In genomic region chr19:4932711-4933110, GRCh38 we compare ENCODE assay signal across 27 cellular contexts. TPM values are rescaled to one million over a fixed set of nuclear protein-coding genes. Genes with fewer than 3 reads are reported as not detected.
DNase-seq lines count a peak whose midpoint lies in the region; ATAC-seq, FAIRE-seq and TF ChIP-seq lines count a peak whose summit lies in the region.
"Had no signal": no experiment of that assay in that cellular context is flagged by ENCODE, and none has a peak within 500 bp of the region (broad histone marks: within the 10 kb centered on the region; RNA-seq: fewer than 3 reads in every experiment).

No MANE protein-coding gene starts in this region.

- H3K9ac ChIP-seq in K562 (ENCODE audit: insufficient read depth in 1 of 2, low read depth in 2 of 2, low read length in 2 of 2) (no peak overlapping the region; a peak in 1 of 4 replicates), MM.1S (ENCODE audit: low read length) (no peak overlapping the region)

- H4K20me1 ChIP-seq in K562 (replicated peaks; ENCODE audit: control insufficient read depth, insufficient read depth, low read length) (no peaks in the 10 kb centered on the region), MM.1S (ENCODE audit: insufficient read depth, low read length) (peaks cover 6% of the 10 kb centered on the region)

- FAIRE-seq in K562 (lab: Jason Lieb, UNC): no peak

- H3K4me1 ChIP-seq in K562 (replicated peaks in 1 of 2; ENCODE audit: control insufficient read depth in 2 of 2, insufficient read depth in 2 of 2, low read length in 2 of 2) (peaks cover 1 to 18% of the 10 kb centered on the region in 2 experiments; a peak in 4 of 5 replicates), neutrophil (ENCODE audit: control insufficient read depth in 1 of 2, insufficient read depth in 1 of 2, low read depth in 1 of 2, low read length in 1 of 2) (peaks cover 19 to 22% of the 10 kb centered on the region in 2 experiments), MM.1S (ENCODE audit: low read length) (no peaks in the 10 kb centered on the region)
- H3K4me1 ChIP-seq: BE2C, SJCRH30 had no signal

- H3F3A ChIP-seq in MM.1S (ENCODE audit: insufficient read depth, low read length): 0 out of 2 replicates have a peak, but pooled peaks cover 5% of the 10 kb centered on the region

- no peak overlapping the region for H3K27ac Mint-ChIP-seq in activated naive CD8-positive, alpha-beta T cell treated with anti-CD3 and anti-CD28 coated beads for 36 hours
- no peak overlapping the region for H3K27ac Mint-ChIP-seq in activated naive CD8-positive, alpha-beta T cell treated with anti-CD3 and anti-CD28 coated beads, Interleukin-2, amount 50 U/mL, for 24 hours
- H3K27ac Mint-ChIP-seq: CD4-positive, alpha-beta T cell had no signal

- TF ChIP-seq EP300 in K562 (IDR thresholded peaks at IDR 0.05; ENCODE audit: low read length): no peak

- H3K27ac ChIP-seq in K562 (ENCODE audit: extremely low read depth, low read depth, low read length) (no peak overlapping the region), neutrophil (peak overlapping the region; percentile 81), MM.1S (ENCODE audit: low read length) (no peak overlapping the region)
- H3K27ac ChIP-seq: SJCRH30 had no signal

- POLR2A ChIA-PET in K562 (lab: Yijun Ruan, JAX): interaction anchor here (0.6 kb wide), 1 partner anchor 10 kb away, joined by 3 read pairs; no protein-coding TSS in a partner anchor

- no peak overlapping the region for H3K4me2 ChIP-seq in K562 (ENCODE audit: insufficient read depth, low read length)
- H3K4me2 ChIP-seq in MM.1S (ENCODE audit: low read depth, low read length): no peak overlapping the region

- WGBS in K562 (ENCODE audit: insufficient coverage, low coverage, missing lambda C conversion rate): 96% methylated on average over 16 of the region's 32 CpGs

- BruUV-seq in K562 (replicated peaks; lab: Mats Ljungman, UMichigan): no TSS peak

- intact Hi-C loops in K562 (cut with micrococcal nuclease): no loop called here

- no peaks in the 10 kb centered on the region for H3K9me2 ChIP-seq in MM.1S (replicated peaks; ENCODE audit: insufficient read depth, low read length)

- no peaks in the 10 kb centered on the region for H3K27me3 Mint-ChIP-seq in activated naive CD8-positive, alpha-beta T cell treated with anti-CD3 and anti-CD28 coated beads for 36 hours
- no peaks in the 10 kb centered on the region for H3K27me3 Mint-ChIP-seq in activated naive CD8-positive, alpha-beta T cell treated with anti-CD3 and anti-CD28 coated beads, Interleukin-2, amount 50 U/mL, for 24 hours
- H3K27me3 Mint-ChIP-seq: CD4-positive, alpha-beta T cell had no signal

- H3K9me1 ChIP-seq in K562 (ENCODE audit: control insufficient read depth, insufficient read depth, low read length): peaks cover 4% of the 10 kb centered on the region

- H3K36me3 ChIP-seq in K562 (ENCODE audit: control insufficient read depth, insufficient read depth, low read length): peaks cover 93% of the 10 kb centered on the region; the same call in 2 of the 3 replicates
- no peaks in the 10 kb centered on the region for H3K36me3 ChIP-seq in neutrophil
- peaks cover 17% of the 10 kb centered on the region for H3K36me3 ChIP-seq in MM.1S (replicated peaks; ENCODE audit: insufficient read depth, low read length)

- H3K9me3 ChIP-seq in K562 (replicated peaks; ENCODE audit: control insufficient read depth, insufficient read depth, low read depth, low read length): no peaks in the 10 kb centered on the region
- no peaks in the 10 kb centered on the region for H3K9me3 ChIP-seq in neutrophil
- no peaks in the 10 kb centered on the region for H3K9me3 ChIP-seq in MM.1S (replicated peaks; ENCODE audit: insufficient read depth, low read length)
- H3K9me3 ChIP-seq: BE2C, MG63, SJCRH30 had no signal

- no peaks in the 10 kb centered on the region for H3K9me3 Mint-ChIP-seq in activated naive CD8-positive, alpha-beta T cell treated with anti-CD3 and anti-CD28 coated beads for 36 hours
- H3K9me3 Mint-ChIP-seq in activated naive CD8-positive, alpha-beta T cell treated with anti-CD3 and anti-CD28 coated beads, Interleukin-2, amount 50 U/mL, for 24 hours: no peaks in the 10 kb centered on the region
- H3K9me3 Mint-ChIP-seq: CD4-positive, alpha-beta T cell had no signal

- H3K27me3 ChIP-seq in K562 (ENCODE audit: control insufficient read depth in 2 of 2, insufficient read depth in 2 of 2, low read length in 2 of 2) (no peaks in the 10 kb centered on the region), neutrophil (no peaks in the 10 kb centered on the region), MM.1S (replicated peaks; ENCODE audit: insufficient read depth, low read length) (no peaks in the 10 kb centered on the region)
- H3K27me3 ChIP-seq: BE2C, MG63, SJCRH30 had no signal

- TF ChIP-seq CTCF in K562 (IDR thresholded peaks at IDR 0.05 in 2 of 3, conservative IDR thresholded peaks at IDR 0.05 in 1 of 3; ENCODE audit: insufficient read depth in 2 of 3, low read depth in 1 of 3, low read length in 3 of 3) (no peak), neutrophil (IDR thresholded peaks at IDR 0.05) (no peak), MM.1S (IDR thresholded peaks at IDR 0.05; ENCODE audit: low read length) (no peak)

- in situ Hi-C loops in K562 (cut with MboI): no loop called here

- no peak for DNase-seq in activated naive CD8-positive, alpha-beta T cell treated with anti-CD3 and anti-CD28 coated beads for 36 hours
- no peak for DNase-seq in activated naive CD8-positive, alpha-beta T cell treated with anti-CD3 and anti-CD28 coated beads, Interleukin-2, amount 50 U/mL, for 24 hours
- DNase-seq in K562 (ENCODE audit: extremely low read depth in 1 of 4, low spot score in 3 of 4) (no peak), erythroblast (lab: John Stamatoyannopoulos, UW) (no peak), MM.1S (no peak), GM19240 (ENCODE audit: insufficient read length, low spot score) (no peak)
- DNase-seq: 8988T; ACHN; BE2C; CD4-positive, alpha-beta T cell; DMS53; KBM-7; MG63; NCI-H2029; NCI-H446; NCI-H524 treated with DMSO at 0.1 percent for 48 hours; NCI-H774; PC-3; SJCRH30 had no signal

- peaks cover 11% of the 10 kb centered on the region for H3K79me2 ChIP-seq in K562 (ENCODE audit: control insufficient read depth, insufficient read depth, low read length)
- H3K79me2 ChIP-seq in MM.1S (ENCODE audit: low read length): peaks cover 67% of the 10 kb centered on the region

- H3K4me1 Mint-ChIP-seq in activated naive CD8-positive, alpha-beta T cell treated with anti-CD3 and anti-CD28 coated beads for 36 hours: peaks cover 1% of the 10 kb centered on the region
- peaks cover 1% of the 10 kb centered on the region for H3K4me1 Mint-ChIP-seq in activated naive CD8-positive, alpha-beta T cell treated with anti-CD3 and anti-CD28 coated beads, Interleukin-2, amount 50 U/mL, for 24 hours

- TF ChIP-seq POLR2A in K562 (conservative IDR thresholded peaks at IDR 0.05): no peak
- TF ChIP-seq POLR2A in erythroblast (IDR thresholded peaks at IDR 0.05; ENCODE audit: low read length): no peak

- H3K36me3 Mint-ChIP-seq in activated naive CD8-positive, alpha-beta T cell treated with anti-CD3 and anti-CD28 coated beads for 36 hours: peaks cover 64% of the 10 kb centered on the region
- H3K36me3 Mint-ChIP-seq in activated naive CD8-positive, alpha-beta T cell treated with anti-CD3 and anti-CD28 coated beads, Interleukin-2, amount 50 U/mL, for 24 hours (ENCODE audit: low read depth): peaks cover 70% of the 10 kb centered on the region

- no peak for TF ChIP-seq RAD21 in K562 (CRISPR knock-in tag; conservative IDR thresholded peaks at IDR 0.05 in 1 of 2, IDR thresholded peaks at IDR 0.05 in 1 of 2)

- CTCF ChIA-PET in K562 (lab: Yijun Ruan, JAX; ENCODE audit: low intra/inter-chr PET ratio): no interaction called here

- ATAC-seq in activated naive CD8-positive, alpha-beta T cell treated with anti-CD3 and anti-CD28 coated beads, Interleukin-2, amount 50 U/mL, for 24 hours: no peak
- ATAC-seq in K562: no peak
- no peak for ATAC-seq in GM18498 (IDR thresholded peaks at IDR 0.05; ENCODE audit: unreplicated experiment)
- ATAC-seq: HCT116 had no signal

- H3K4me3 Mint-ChIP-seq in activated naive CD8-positive, alpha-beta T cell treated with anti-CD3 and anti-CD28 coated beads for 36 hours: peak overlapping the region; percentile 10
- no peak overlapping the region for H3K4me3 Mint-ChIP-seq in activated naive CD8-positive, alpha-beta T cell treated with anti-CD3 and anti-CD28 coated beads, Interleukin-2, amount 50 U/mL, for 24 hours
- H3K4me3 Mint-ChIP-seq: CD4-positive, alpha-beta T cell had no signal

- H3K4me3 ChIP-seq in K562: no peak overlapping the region
- H3K4me3 ChIP-seq in neutrophil (ENCODE audit: low read depth in 1 of 2, low read length in 1 of 2): no peak overlapping the region
- H3K4me3 ChIP-seq in MM.1S (ENCODE audit: low read length): no peak overlapping the region
- H3K4me3 ChIP-seq: MG63, SJCRH30 had no signal

- no peak overlapping the region for H2AFZ ChIP-seq in K562 (ENCODE audit: low read depth, low read length)
- H2AFZ ChIP-seq in MM.1S (ENCODE audit: low read length): no peak overlapping the region

RNA-seq across cellular contexts. Expression of gene UHRF1, which starts 23.4 kb away (rescaled TPM):
- 100 to 1,000 TPM; 244 to 245 TPM for total RNA-seq in activated naive CD8-positive, alpha-beta T cell treated with anti-CD3 and anti-CD28 coated beads for 36 hours
- total RNA-seq in K562 (2011; cell fraction: chromatin; rRNA removed; ENCODE audit: low replicate concordance): 18.6 and 36.9 TPM in 2 replicates
- 23.3 and 25.5 TPM in 2 replicates for total RNA-seq in K562 (2011; cell fraction: nucleolus; rRNA removed)
- 15.3 and 17.0 TPM in 2 replicates for total RNA-seq in K562 (2011; cell fraction: nucleoplasm; rRNA removed)
- total RNA-seq in K562 (2014; rRNA removed) (65.5 and 73.3 TPM in 2 replicates), K562 (2014; rRNA removed; fragmentation: Illumina TruSeq; extraction: Trizol) (16.8 and 17.7 TPM in 2 replicates), K562 (2015; rRNA removed; fragmentation: Illumina TruSeq; extraction: Trizol) (42.3 and 42.6 TPM in 2 replicates), K562 (2021) (91.4 and 101 TPM in 2 replicates)
- polyA plus RNA-seq in K562 (2011; rRNA removed) (8.7 and 16.7 TPM in 2 replicates), K562 (2014; fragmentation: Illumina TruSeq; extraction: Trizol) (30.9 and 49.5 TPM in 2 replicates), K562 (2014; fragmentation: Nextera tagmentation; extraction: Ambion mirVana) (10 to 100 TPM in 1 of 2 experiments, 1 to 10 TPM in 1; 6.0 to 14.2 TPM), K562 (2014; rRNA removed) (44.0 and 47.4 TPM in 2 replicates)
- polyA plus RNA-seq in K562 (2011; cell fraction: cytosol; rRNA removed): 8.1 and 14.0 TPM in 2 replicates
- 20.9 and 30.2 TPM in 2 replicates for polyA plus RNA-seq in K562 (2011; cell fraction: nucleus; rRNA removed)
- 23.4 and 46.2 TPM in 2 replicates for polyA plus RNA-seq in K562 (2012)
- 8.0 and 10.3 TPM in 2 replicates for polyA minus RNA-seq in K562 (2011; rRNA and poly(A)+ RNA removed)
- 14.2 and 19.1 TPM in 2 replicates for polyA minus RNA-seq in K562 (2011; cell fraction: cytosol; rRNA and poly(A)+ RNA removed)
- polyA minus RNA-seq in K562 (2011; cell fraction: nucleus; rRNA and poly(A)+ RNA removed): 8.3 and 9.4 TPM in 2 replicates

RNA-seq across cellular contexts. Expression of gene ARRDC5, which starts 30.0 kb away (rescaled TPM):
- under 1 TPM in 1 of 2 experiments, not detected in 1; 0.12 TPM for total RNA-seq in activated naive CD8-positive, alpha-beta T cell treated with anti-CD3 and anti-CD28 coated beads for 36 hours
- total RNA-seq in K562 (2011; cell fraction: chromatin; rRNA removed; ENCODE audit: low replicate concordance): not detected in 2 replicates
- total RNA-seq in K562 (2011; cell fraction: nucleolus; rRNA removed): not detected in 2 replicates
- total RNA-seq in K562 (2011; cell fraction: nucleoplasm; rRNA removed): not detected in 2 replicates
- total RNA-seq in K562 (2014; rRNA removed) (not detected in 2 replicates), K562 (2014; rRNA removed; fragmentation: Illumina TruSeq; extraction: Trizol) (not detected in 2 replicates), K562 (2015; rRNA removed; fragmentation: Illumina TruSeq; extraction: Trizol) (not detected in 2 replicates), K562 (2021) (not detected in 2 replicates)
- polyA plus RNA-seq in K562 (2011; rRNA removed) (not detected in 2 replicates), K562 (2014; fragmentation: Illumina TruSeq; extraction: Trizol) (not detected in 2 replicates), K562 (2014; fragmentation: Nextera tagmentation; extraction: Ambion mirVana) (not detected), K562 (2014; rRNA removed) (not detected in 2 replicates)
- not detected in 2 replicates for polyA plus RNA-seq in K562 (2011; cell fraction: cytosol; rRNA removed)
- polyA plus RNA-seq in K562 (2011; cell fraction: nucleus; rRNA removed): not detected in 2 replicates
- polyA plus RNA-seq in K562 (2012): not detected in 2 replicates
- not detected in 2 replicates for polyA minus RNA-seq in K562 (2011; rRNA and poly(A)+ RNA removed)
- not detected in 2 replicates for polyA minus RNA-seq in K562 (2011; cell fraction: cytosol; rRNA and poly(A)+ RNA removed)
- polyA minus RNA-seq in K562 (2011; cell fraction: nucleus; rRNA and poly(A)+ RNA removed): not detected in 2 replicates
- total RNA-seq: Daoy, G401, H4, HT-29, PC-3, Right ventricle myocardium inferior, SJCRH30 had no signal

RNA-seq across cellular contexts. Expression of gene KDM4B, which starts 36.2 kb away (rescaled TPM):
- 10 to 100 TPM; 29.4 to 31.3 TPM for total RNA-seq in activated naive CD8-positive, alpha-beta T cell treated with anti-CD3 and anti-CD28 coated beads for 36 hours
- total RNA-seq in K562 (2011; cell fraction: chromatin; rRNA removed; ENCODE audit: low replicate concordance): 107 and 202 TPM in 2 replicates
- total RNA-seq in K562 (2011; cell fraction: nucleolus; rRNA removed): 89.1 and 93.6 TPM in 2 replicates
- total RNA-seq in K562 (2011; cell fraction: nucleoplasm; rRNA removed): 45.3 and 67.9 TPM in 2 replicates
- total RNA-seq in K562 (2014; rRNA removed): 11.0 and 12.0 TPM in 2 replicates
- 3.6 and 4.5 TPM in 2 replicates for total RNA-seq in K562 (2014; rRNA removed; fragmentation: Illumina TruSeq; extraction: Trizol)
- 7.3 and 7.7 TPM in 2 replicates for total RNA-seq in K562 (2015; rRNA removed; fragmentation: Illumina TruSeq; extraction: Trizol)
- total RNA-seq in K562 (2021): 29.9 TPM in 2 replicates
- polyA plus RNA-seq in K562 (2011; rRNA removed): 11.2 and 20.3 TPM in 2 replicates
- polyA plus RNA-seq in K562 (2011; cell fraction: cytosol; rRNA removed): 10.4 and 17.7 TPM in 2 replicates
- 25.6 and 35.2 TPM in 2 replicates for polyA plus RNA-seq in K562 (2011; cell fraction: nucleus; rRNA removed)
- 16.8 and 24.0 TPM in 2 replicates for polyA plus RNA-seq in K562 (2012)
- polyA plus RNA-seq in K562 (2014; fragmentation: Illumina TruSeq; extraction: Trizol): 5.1 and 10.5 TPM in 2 replicates
- under 1 TPM; 0.21 to 0.25 TPM for polyA plus RNA-seq in K562 (2014; fragmentation: Nextera tagmentation; extraction: Ambion mirVana)
- 11.5 and 13.7 TPM in 2 replicates for polyA plus RNA-seq in K562 (2014; rRNA removed)
- 10.5 and 14.0 TPM in 2 replicates for polyA minus RNA-seq in K562 (2011; rRNA and poly(A)+ RNA removed)
- polyA minus RNA-seq in K562 (2011; cell fraction: cytosol; rRNA and poly(A)+ RNA removed): 34.8 and 59.5 TPM in 2 replicates
- 26.9 and 35.7 TPM in 2 replicates for polyA minus RNA-seq in K562 (2011; cell fraction: nucleus; rRNA and poly(A)+ RNA removed)
